1 cellular context compared by ENCODE assay signal in genomic region chr18:62460851-62461300, GRCh38.
TF ChIP-seq lines count a peak whose summit lies in the region.

No MANE protein-coding gene starts in this region.

TF ChIP-seq in HepG2, 621 proteins besides CTCF, POLR2A, EP300 and RAD21 (continued from another document):
- TF ChIP-seq PLSCR1 (CRISPR knock-in tag; IDR thresholded peaks at IDR 0.05; ENCODE audit: borderline replicate concordance) (no peak), TFAP4 (IDR thresholded peaks at IDR 0.05; ENCODE audit: borderline replicate concordance, low read depth) (peak; percentile 49; the same call in 1 of the 2 replicates), NR3C1 (CRISPR knock-in tag; IDR thresholded peaks at IDR 0.05) (no peak), ZNF576 (CRISPR knock-in tag; IDR thresholded peaks at IDR 0.05) (no peak), ZFP37 (CRISPR knock-in tag; IDR thresholded peaks at IDR 0.05; ENCODE audit: borderline replicate concordance) (no peak), ZNF44 (CRISPR knock-in tag; IDR thresholded peaks at IDR 0.05) (no peak), ZSCAN31 (CRISPR knock-in tag; IDR thresholded peaks at IDR 0.05; ENCODE audit: low read depth) (no peak), CREB3 (CRISPR knock-in tag; IDR thresholded peaks at IDR 0.05) (no peak), ZNF235 (CRISPR knock-in tag; IDR thresholded peaks at IDR 0.05; ENCODE audit: borderline replicate concordance) (no peak), NR1H2 (CRISPR knock-in tag; IDR thresholded peaks at IDR 0.05; ENCODE audit: borderline replicate concordance, low read depth) (no peak), NFYB (CRISPR knock-in tag; IDR thresholded peaks at IDR 0.05) (no peak; the same call in 1 of the 2 replicates), ZNF891 (CRISPR knock-in tag; IDR thresholded peaks at IDR 0.05) (no peak), THYN1 (CRISPR knock-in tag; IDR thresholded peaks at IDR 0.05; ENCODE audit: borderline replicate concordance, low read depth) (no peak), ARNTL (CRISPR knock-in tag; IDR thresholded peaks at IDR 0.05) (peak; percentile 51; the same call in 1 of the 2 replicates), PATZ1 (CRISPR knock-in tag; IDR thresholded peaks at IDR 0.05) (peak; percentile 26; the same call in 1 of the 2 replicates), ZKSCAN1 (IDR thresholded peaks at IDR 0.05; ENCODE audit: low read length) (no peak), ZNF788 (CRISPR knock-in tag; IDR thresholded peaks at IDR 0.05; ENCODE audit: borderline replicate concordance) (no peak), ZHX2 (IDR thresholded peaks at IDR 0.05; ENCODE audit: low read depth) (no peak), ZHX2 (CRISPR knock-in tag; IDR thresholded peaks at IDR 0.05; ENCODE audit: borderline replicate concordance) (no peak), RARG (CRISPR knock-in tag; IDR thresholded peaks at IDR 0.05; ENCODE audit: low read depth) (no peak), ZNF337 (CRISPR knock-in tag; IDR thresholded peaks at IDR 0.05; ENCODE audit: borderline replicate concordance, low read depth) (no peak), SOX5 (CRISPR knock-in tag; IDR thresholded peaks at IDR 0.05; ENCODE audit: borderline replicate concordance) (peak; percentile 96), NR2C2 (CRISPR knock-in tag; IDR thresholded peaks at IDR 0.05; ENCODE audit: borderline replicate concordance) (peak; percentile 74; the same call in 1 of the 2 replicates), ZNF256 (CRISPR knock-in tag; conservative IDR thresholded peaks at IDR 0.05) (no peak), ZNF264 (CRISPR knock-in tag; IDR thresholded peaks at IDR 0.05) (0 out of 2 replicates have a peak, but pooled peaks have one; percentile 49), ZNF550 (CRISPR knock-in tag; IDR thresholded peaks at IDR 0.05; ENCODE audit: borderline replicate concordance) (no peak), DZIP1 (CRISPR knock-in tag; IDR thresholded peaks at IDR 0.05) (no peak), CCDC6 (CRISPR knock-in tag; IDR thresholded peaks at IDR 0.05) (no peak; the same call in 1 of the 2 replicates), ZNF629 (CRISPR knock-in tag; conservative IDR thresholded peaks at IDR 0.05) (peak; percentile 13; the same call in 1 of the 2 replicates), ZNF615 (CRISPR knock-in tag; IDR thresholded peaks at IDR 0.05; ENCODE audit: borderline replicate concordance) (0 out of 2 replicates have a peak, but pooled peaks have one; percentile 62), ZNF451 (CRISPR knock-in tag; IDR thresholded peaks at IDR 0.05) (no peak), ZBTB34 (CRISPR knock-in tag; IDR thresholded peaks at IDR 0.05) (no peak; the same call in 1 of the 2 replicates), HCFC1 (IDR thresholded peaks at IDR 0.05; ENCODE audit: low read depth, low read length) (no peak), ZSCAN25 (CRISPR knock-in tag; IDR thresholded peaks at IDR 0.05) (no peak), ZNF33A (CRISPR knock-in tag; IDR thresholded peaks at IDR 0.05; ENCODE audit: borderline replicate concordance) (no peak), HOXA9 (CRISPR knock-in tag; IDR thresholded peaks at IDR 0.05; ENCODE audit: borderline replicate concordance) (no peak), ZNF597 (CRISPR knock-in tag; IDR thresholded peaks at IDR 0.05) (no peak), ZNF761 (CRISPR knock-in tag; conservative IDR thresholded peaks at IDR 0.05) (no peak)
TF ChIP-seq in HepG2: peak in this region for 188.
